ENCODE assay signal across 1 cellular context in genomic region chr16:85607331-85607765, GRCh38.
TF ChIP-seq lines count a peak whose summit lies in the region.

No MANE protein-coding gene starts in this region.

TF ChIP-seq in GM23338, 12 proteins besides CTCF, POLR2A, EP300 and RAD21 (continued from another document):
- TF ChIP-seq ZNF462 (CRISPR knock-in tag; IDR thresholded peaks at IDR 0.05), result no peak
